Comparison of ENCODE assay signal across 1 cellular context in genomic region chr1:6602669-6603423, GRCh38.
TF ChIP-seq lines count a peak whose summit lies in the region.

A gene with protein sequence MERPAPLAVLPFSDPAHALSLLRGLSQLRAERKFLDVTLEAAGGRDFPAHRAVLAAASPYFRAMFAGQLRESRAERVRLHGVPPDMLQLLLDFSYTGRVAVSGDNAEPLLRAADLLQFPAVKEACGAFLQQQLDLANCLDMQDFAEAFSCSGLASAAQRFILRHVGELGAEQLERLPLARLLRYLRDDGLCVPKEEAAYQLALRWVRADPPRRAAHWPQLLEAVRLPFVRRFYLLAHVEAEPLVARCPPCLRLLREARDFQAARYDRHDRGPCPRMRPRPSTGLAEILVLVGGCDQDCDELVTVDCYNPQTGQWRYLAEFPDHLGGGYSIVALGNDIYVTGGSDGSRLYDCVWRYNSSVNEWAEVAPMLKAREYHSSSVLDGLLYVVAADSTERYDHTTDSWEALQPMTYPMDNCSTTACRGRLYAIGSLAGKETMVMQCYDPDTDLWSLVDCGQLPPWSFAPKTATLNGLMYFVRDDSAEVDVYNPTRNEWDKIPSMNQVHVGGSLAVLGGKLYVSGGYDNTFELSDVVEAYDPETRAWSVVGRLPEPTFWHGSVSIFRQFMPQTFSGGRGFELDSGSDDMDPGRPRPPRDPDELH (minus strand): TSS chr1:6602869. CDS start chr1:6602817, 52 bp downstream.

TF ChIP-seq in K562, 482 proteins besides CTCF, POLR2A, EP300 and RAD21 (continued from another document and continues in another):
- TF ChIP-seq, protein P1, sequence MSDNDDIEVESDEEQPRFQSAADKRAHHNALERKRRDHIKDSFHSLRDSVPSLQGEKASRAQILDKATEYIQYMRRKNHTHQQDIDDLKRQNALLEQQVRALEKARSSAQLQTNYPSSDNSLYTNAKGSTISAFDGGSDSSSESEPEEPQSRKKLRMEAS (CRISPR knock-in tag; IDR thresholded peaks at IDR 0.05) = no peak; the same call in 1 of the 2 replicates
- TF ChIP-seq ZKSCAN8 (CRISPR knock-in tag; IDR thresholded peaks at IDR 0.05) (no peak), IRF2 (CRISPR knock-in tag; IDR thresholded peaks at IDR 0.05) (peak; percentile 90; the same call in 1 of the 2 replicates), CBX8 (IDR thresholded peaks at IDR 0.05; ENCODE audit: borderline replicate concordance, extremely low read depth, low read depth, low read length, poor library complexity, severe bottlenecking) (no peak), MIER1 (IDR thresholded peaks at IDR 0.05; ENCODE audit: low read depth) (no peak), LARP7 (IDR thresholded peaks at IDR 0.05) (no peak), ESRRA (IDR thresholded peaks at IDR 0.05; ENCODE audit: borderline replicate concordance, low read depth) (no peak; the same call in 1 of the 2 replicates), NR4A1 (CRISPR knock-in tag; IDR thresholded peaks at IDR 0.05) (no peak; the same call in 1 of the 2 replicates), NR4A1 (tag; IDR thresholded peaks at IDR 0.05) (no peak; the same call in 1 of the 2 replicates), TRIM24 (IDR thresholded peaks at IDR 0.05) (peak in 1 of 2 experiments; percentile 13; a peak in 1 of 4 replicates), ZNF347 (CRISPR knock-in tag; IDR thresholded peaks at IDR 0.05; ENCODE audit: low read depth) (no peak), ZNF133 (CRISPR knock-in tag; IDR thresholded peaks at IDR 0.05) (no peak), ZKSCAN3 (CRISPR knock-in tag; IDR thresholded peaks at IDR 0.05) (no peak), NCOA6 (IDR thresholded peaks at IDR 0.05) (no peak), U2AF1 (optimal IDR thresholded peaks at IDR 0.05; ENCODE audit: low read depth, low read length) (peak; percentile 14), PML (IDR thresholded peaks at IDR 0.05; ENCODE audit: low read length) (no peak; the same call in none of the 2 replicates), FOXJ2 (tag; IDR thresholded peaks at IDR 0.05) (no peak), TEAD4 (IDR thresholded peaks at IDR 0.05; ENCODE audit: low read length) (no peak), TEAD4 (CRISPR knock-in tag; IDR thresholded peaks at IDR 0.05; ENCODE audit: borderline replicate concordance) (no peak), ZNF445 (CRISPR knock-in tag; IDR thresholded peaks at IDR 0.05; ENCODE audit: low read depth) (no peak), HNRNPH1 (optimal IDR thresholded peaks at IDR 0.05; ENCODE audit: low read depth, low read length) (no peak), HBP1 (CRISPR knock-in tag; IDR thresholded peaks at IDR 0.05) (no peak), GTF2E2 (tag; IDR thresholded peaks at IDR 0.05) (peak; percentile 94), ZBTB49 (CRISPR knock-in tag; IDR thresholded peaks at IDR 0.05; ENCODE audit: borderline replicate concordance) (no peak), MEIS2 (IDR thresholded peaks at IDR 0.05; ENCODE audit: partially characterized antibody) (peak; percentile 52), ZBTB33 (CRISPR knock-in tag; IDR thresholded peaks at IDR 0.05) (0 out of 2 replicates have a peak, but pooled peaks have one; percentile 10), TGIF2 (CRISPR knock-in tag; IDR thresholded peaks at IDR 0.05) (no peak; the same call in 1 of the 2 replicates), STAG1 (CRISPR knock-in tag; IDR thresholded peaks at IDR 0.05; ENCODE audit: borderline replicate concordance) (no peak), ATF4 (CRISPR knock-in tag; IDR thresholded peaks at IDR 0.05) (peak; percentile 52; the same call in 1 of the 2 replicates), ASH1L (IDR thresholded peaks at IDR 0.05; ENCODE audit: borderline replicate concordance, low read depth, partially characterized antibody) (no peak), CGGBP1 (CRISPR knock-in tag; IDR thresholded peaks at IDR 0.05) (no peak), FOXK2 (conservative IDR thresholded peaks at IDR 0.05 in 1 of 2, IDR thresholded peaks at IDR 0.05 in 1 of 2; ENCODE audit: low read depth in 2 of 2) (no peak), ZBTB34 (CRISPR knock-in tag; IDR thresholded peaks at IDR 0.05) (no peak), TFAP4 (CRISPR knock-in tag; IDR thresholded peaks at IDR 0.05; ENCODE audit: borderline replicate concordance) (peak; percentile 52), POLR3A (IDR thresholded peaks at IDR 0.05; ENCODE audit: borderline replicate concordance, extremely low read depth, insufficient read depth, insufficient read length) (no peak), HMGN3 (IDR thresholded peaks at IDR 0.05; ENCODE audit: borderline replicate concordance, extremely low read depth, insufficient read length, low read depth, low read length) (peak; percentile 97), STAT5A (IDR thresholded peaks at IDR 0.05; ENCODE audit: borderline replicate concordance, low read length) (no peak), MCM2 (IDR thresholded peaks at IDR 0.05; ENCODE audit: low read depth) (no peak)
- TF ChIP-seq, protein P2, sequence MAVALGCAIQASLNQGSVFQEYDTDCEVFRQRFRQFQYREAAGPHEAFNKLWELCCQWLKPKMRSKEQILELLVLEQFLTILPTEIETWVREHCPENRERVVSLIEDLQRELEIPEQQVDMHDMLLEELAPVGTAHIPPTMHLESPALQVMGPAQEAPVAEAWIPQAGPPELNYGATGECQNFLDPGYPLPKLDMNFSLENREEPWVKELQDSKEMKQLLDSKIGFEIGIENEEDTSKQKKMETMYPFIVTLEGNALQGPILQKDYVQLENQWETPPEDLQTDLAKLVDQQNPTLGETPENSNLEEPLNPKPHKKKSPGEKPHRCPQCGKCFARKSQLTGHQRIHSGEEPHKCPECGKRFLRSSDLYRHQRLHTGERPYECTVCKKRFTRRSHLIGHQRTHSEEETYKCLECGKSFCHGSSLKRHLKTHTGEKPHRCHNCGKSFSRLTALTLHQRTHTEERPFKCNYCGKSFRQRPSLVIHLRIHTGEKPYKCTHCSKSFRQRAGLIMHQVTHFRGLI (CRISPR knock-in tag; IDR thresholded peaks at IDR 0.05) = no peak
- TF ChIP-seq, protein P3, sequence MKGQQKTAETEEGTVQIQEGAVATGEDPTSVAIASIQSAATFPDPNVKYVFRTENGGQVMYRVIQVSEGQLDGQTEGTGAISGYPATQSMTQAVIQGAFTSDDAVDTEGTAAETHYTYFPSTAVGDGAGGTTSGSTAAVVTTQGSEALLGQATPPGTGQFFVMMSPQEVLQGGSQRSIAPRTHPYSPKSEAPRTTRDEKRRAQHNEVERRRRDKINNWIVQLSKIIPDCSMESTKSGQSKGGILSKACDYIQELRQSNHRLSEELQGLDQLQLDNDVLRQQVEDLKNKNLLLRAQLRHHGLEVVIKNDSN (CRISPR knock-in tag; IDR thresholded peaks at IDR 0.05) = no peak
- TF ChIP-seq, protein P4, sequence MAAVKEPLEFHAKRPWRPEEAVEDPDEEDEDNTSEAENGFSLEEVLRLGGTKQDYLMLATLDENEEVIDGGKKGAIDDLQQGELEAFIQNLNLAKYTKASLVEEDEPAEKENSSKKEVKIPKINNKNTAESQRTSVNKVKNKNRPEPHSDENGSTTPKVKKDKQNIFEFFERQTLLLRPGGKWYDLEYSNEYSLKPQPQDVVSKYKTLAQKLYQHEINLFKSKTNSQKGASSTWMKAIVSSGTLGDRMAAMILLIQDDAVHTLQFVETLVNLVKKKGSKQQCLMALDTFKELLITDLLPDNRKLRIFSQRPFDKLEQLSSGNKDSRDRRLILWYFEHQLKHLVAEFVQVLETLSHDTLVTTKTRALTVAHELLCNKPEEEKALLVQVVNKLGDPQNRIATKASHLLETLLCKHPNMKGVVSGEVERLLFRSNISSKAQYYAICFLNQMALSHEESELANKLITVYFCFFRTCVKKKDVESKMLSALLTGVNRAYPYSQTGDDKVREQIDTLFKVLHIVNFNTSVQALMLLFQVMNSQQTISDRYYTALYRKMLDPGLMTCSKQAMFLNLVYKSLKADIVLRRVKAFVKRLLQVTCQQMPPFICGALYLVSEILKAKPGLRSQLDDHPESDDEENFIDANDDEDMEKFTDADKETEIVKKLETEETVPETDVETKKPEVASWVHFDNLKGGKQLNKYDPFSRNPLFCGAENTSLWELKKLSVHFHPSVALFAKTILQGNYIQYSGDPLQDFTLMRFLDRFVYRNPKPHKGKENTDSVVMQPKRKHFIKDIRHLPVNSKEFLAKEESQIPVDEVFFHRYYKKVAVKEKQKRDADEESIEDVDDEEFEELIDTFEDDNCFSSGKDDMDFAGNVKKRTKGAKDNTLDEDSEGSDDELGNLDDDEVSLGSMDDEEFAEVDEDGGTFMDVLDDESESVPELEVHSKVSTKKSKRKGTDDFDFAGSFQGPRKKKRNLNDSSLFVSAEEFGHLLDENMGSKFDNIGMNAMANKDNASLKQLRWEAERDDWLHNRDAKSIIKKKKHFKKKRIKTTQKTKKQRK (IDR thresholded peaks at IDR 0.05; ENCODE audit: borderline replicate concordance, low read depth, low read length) = no peak
- TF ChIP-seq, protein P5, sequence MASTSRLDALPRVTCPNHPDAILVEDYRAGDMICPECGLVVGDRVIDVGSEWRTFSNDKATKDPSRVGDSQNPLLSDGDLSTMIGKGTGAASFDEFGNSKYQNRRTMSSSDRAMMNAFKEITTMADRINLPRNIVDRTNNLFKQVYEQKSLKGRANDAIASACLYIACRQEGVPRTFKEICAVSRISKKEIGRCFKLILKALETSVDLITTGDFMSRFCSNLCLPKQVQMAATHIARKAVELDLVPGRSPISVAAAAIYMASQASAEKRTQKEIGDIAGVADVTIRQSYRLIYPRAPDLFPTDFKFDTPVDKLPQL (IDR thresholded peaks at IDR 0.05; ENCODE audit: extremely low read depth, insufficient read length) = no peak
- TF ChIP-seq, protein P6, sequence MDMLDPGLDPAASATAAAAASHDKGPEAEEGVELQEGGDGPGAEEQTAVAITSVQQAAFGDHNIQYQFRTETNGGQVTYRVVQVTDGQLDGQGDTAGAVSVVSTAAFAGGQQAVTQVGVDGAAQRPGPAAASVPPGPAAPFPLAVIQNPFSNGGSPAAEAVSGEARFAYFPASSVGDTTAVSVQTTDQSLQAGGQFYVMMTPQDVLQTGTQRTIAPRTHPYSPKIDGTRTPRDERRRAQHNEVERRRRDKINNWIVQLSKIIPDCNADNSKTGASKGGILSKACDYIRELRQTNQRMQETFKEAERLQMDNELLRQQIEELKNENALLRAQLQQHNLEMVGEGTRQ (CRISPR knock-in tag; IDR thresholded peaks at IDR 0.05) = no peak
